In genomic region chr11:12674936-12675696, GRCh38 we compare ENCODE assay signal across 8 cellular contexts. TPM values are rescaled to one million over a fixed set of nuclear protein-coding genes. Genes with fewer than 3 reads are reported as not detected.
DNase-seq lines count a peak whose midpoint lies in the region; ATAC-seq and TF ChIP-seq lines count a peak whose summit lies in the region.

No MANE protein-coding gene starts in this region.

- H3K27ac Mint-ChIP-seq in activated CD4-positive, alpha-beta memory T cell treated with anti-CD3 and anti-CD28 coated beads, Interleukin-2, amount 10 ng/mL, durations not matched to agents 7 days and 5 days, result peak overlapping the region; percentile 34

- CTCF ChIA-PET in activated CD4-positive, alpha-beta memory T cell treated with anti-CD3 and anti-CD28 coated beads, Interleukin-2, amount 10 ng/mL, durations not matched to agents 7 days and 5 days (lab: Charles Lee), result no interaction called here

- H3K9me3 Mint-ChIP-seq in activated CD4-positive, alpha-beta memory T cell treated with anti-CD3 and anti-CD28 coated beads, Interleukin-2, amount 10 ng/mL, durations not matched to agents 7 days and 5 days, result no peaks in the 10 kb centered on the region

- peak overlapping the region; percentile 62 for H3K4me3 Mint-ChIP-seq in activated CD4-positive, alpha-beta memory T cell treated with anti-CD3 and anti-CD28 coated beads, Interleukin-2, amount 10 ng/mL, durations not matched to agents 7 days and 5 days

- no peak overlapping the region for H2AFZ ChIP-seq in neuron (ENCODE audit: low read depth, low read length)

- H3K36me3 ChIP-seq in gastroesophageal sphincter, result no peaks in the 10 kb centered on the region
- H3K36me3 ChIP-seq in neuron (ENCODE audit: insufficient read depth, low read length), result peaks cover 4% of the 10 kb centered on the region

- H3K27me3 ChIP-seq in gastroesophageal sphincter (no peaks in the 10 kb centered on the region), neuron (ENCODE audit: insufficient read depth, low read length) (no peaks in the 10 kb centered on the region)

- POLR2A ChIA-PET in activated CD4-positive, alpha-beta memory T cell treated with anti-CD3 and anti-CD28 coated beads, Interleukin-2, amount 10 ng/mL, durations not matched to agents 7 days and 5 days (lab: Charles Lee), result no interaction called here

- no peaks in the 10 kb centered on the region for H3K36me3 Mint-ChIP-seq in activated CD4-positive, alpha-beta memory T cell treated with anti-CD3 and anti-CD28 coated beads, Interleukin-2, amount 10 ng/mL, durations not matched to agents 7 days and 5 days (ENCODE audit: low read depth)

- H3K27me3 Mint-ChIP-seq in activated CD4-positive, alpha-beta memory T cell treated with anti-CD3 and anti-CD28 coated beads, Interleukin-2, amount 10 ng/mL, durations not matched to agents 7 days and 5 days, result peaks cover 62% of the 10 kb centered on the region

- WGBS in gastroesophageal sphincter (ENCODE audit: low coverage in 1 of 2), 2 donors, result 0% methylated on average over 2 to 5 of the region's 81 CpGs

- H3K4me1 ChIP-seq in gastroesophageal sphincter, result peaks cover 7 to 47% (median 12%) of the 10 kb centered on the region in 3 donors
- H3K4me1 ChIP-seq in neuron (ENCODE audit: insufficient read depth, low read length), result peaks cover 36% of the 10 kb centered on the region

- H3K9me3 ChIP-seq in gastroesophageal sphincter (no peaks in the 10 kb centered on the region), neuron (ENCODE audit: low read length) (no peaks in the 10 kb centered on the region)

- H3K4me3 ChIP-seq in gastroesophageal sphincter, result peak overlapping the region; percentile 84 to 89
- peak overlapping the region; percentile 99 for H3K4me3 ChIP-seq in neuron (ENCODE audit: low read length)

- ATAC-seq in gastroesophageal sphincter (peak; percentile 8), HG03469 (IDR thresholded peaks at IDR 0.05; ENCODE audit: unreplicated experiment) (no peak), GM18858 (IDR thresholded peaks at IDR 0.05; ENCODE audit: unreplicated experiment) (no peak), HG02938 (IDR thresholded peaks at IDR 0.05; ENCODE audit: unreplicated experiment) (no peak)

- no peak for TF ChIP-seq CTCF in gastroesophageal sphincter (IDR thresholded peaks at IDR 0.05)

- DNase-seq in DMS153 (lab: John Stamatoyannopoulos, UW) (peak; percentile 29), HK-2 (ENCODE audit: unreplicated experiment) (peak; percentile 41)
- DNase-seq in activated CD4-positive, alpha-beta memory T cell treated with anti-CD3 and anti-CD28 coated beads, Interleukin-2, amount 10 ng/mL, durations not matched to agents 7 days and 5 days, result no peak

- TF ChIP-seq POLR2A in gastroesophageal sphincter (IDR thresholded peaks at IDR 0.05), result no peak

- TF ChIP-seq EP300 in gastroesophageal sphincter (IDR thresholded peaks at IDR 0.05), result no peak

- peak overlapping the region; percentile 97 to 100 (median 99) for H3K27ac ChIP-seq in gastroesophageal sphincter

- H3K4me1 Mint-ChIP-seq in activated CD4-positive, alpha-beta memory T cell treated with anti-CD3 and anti-CD28 coated beads, Interleukin-2, amount 10 ng/mL, durations not matched to agents 7 days and 5 days, result peaks cover 12% of the 10 kb centered on the region

RNA-seq across cellular contexts. Expression of gene TEAD1, which starts 0.9 kb away (rescaled TPM):
- total RNA-seq in activated CD4-positive, alpha-beta memory T cell treated with anti-CD3 and anti-CD28 coated beads, Interleukin-2, amount 10 ng/mL, durations not matched to agents 7 days and 5 days, result 1 to 10 TPM in 1 of 2 experiments, under 1 TPM in 1; 0.98 to 1.0 TPM
- total RNA-seq in gastroesophageal sphincter, result 100 to 1,000 TPM; 184 to 272 (median 208) TPM

Comparison
In these comparisons a context has a peak if more than half of its experiments do, and no peak if none do; other contexts are left out.
1. RNA of gene TEAD1, which starts 0.9 kb away (total RNA-seq): 184 to 272 TPM in gastroesophageal sphincter; 0.98 to 1.0 TPM in activated CD4-positive, alpha-beta memory T cell treated with anti-CD3 and anti-CD28 coated beads, Interleukin-2, amount 10 ng/mL, durations not matched to agents 7 days and 5 days; every median in the first group is over 10 times any median in the second.